8 cellular contexts compared by ENCODE assay signal in genomic region chr6:8642854-8643253, GRCh38.
"Had no signal": no experiment of that assay in that cellular context is flagged by ENCODE, and none has a peak within 500 bp of the region (broad histone marks: within the 10 kb centered on the region; RNA-seq: fewer than 3 reads in every experiment).

No MANE protein-coding gene starts in this region.

- ATAC-seq: GM23338, HCT116, HepG2 had no signal

- H3K4me3 ChIP-seq: GM23338 had no signal

- H3K27me3 Mint-ChIP-seq: IgD-negative memory B cell had no signal

- DNase-seq: H9, HFFc6, KBM-7 had no signal

- H3K4me2 ChIP-seq: GM23338 had no signal

- H2AFZ ChIP-seq: GM23338 had no signal

- H3K27ac ChIP-seq: HL-60 had no signal

- H3K4me1 Mint-ChIP-seq: GM23338, IgD-negative memory B cell had no signal

- H3K27ac Mint-ChIP-seq: GM23338, HFFc6, IgD-negative memory B cell had no signal

- H3K4me3 Mint-ChIP-seq: GM23338, H9, HFFc6 had no signal
